In the genomic region with DNA sequence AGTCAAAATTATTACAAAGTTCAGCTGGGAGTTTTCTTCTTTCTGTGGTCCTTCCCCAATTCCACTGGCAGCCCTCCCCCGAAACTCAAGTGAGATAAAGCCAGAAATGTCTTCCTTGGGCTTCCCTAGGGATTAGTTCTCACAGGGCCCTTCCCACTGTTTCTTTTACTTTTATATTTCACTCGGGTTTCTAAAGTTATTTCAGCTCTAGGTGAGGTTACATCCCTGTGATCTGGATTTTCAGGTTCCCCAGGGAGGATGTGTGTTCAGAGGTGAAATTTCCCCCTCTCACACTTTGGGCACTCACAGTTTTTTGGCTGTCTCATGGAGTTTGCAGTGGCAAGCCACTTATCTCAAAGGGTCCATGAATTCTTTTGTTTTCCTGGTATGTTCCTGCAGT, we compare ENCODE assay signal across 28 cellular contexts.
"Had no signal": no experiment of that assay in that cellular context is flagged by ENCODE, and none has a peak within 500 bp of the region (broad histone marks: within the 10 kb centered on the region; RNA-seq: fewer than 3 reads in every experiment).

No MANE protein-coding gene starts in this region.

- H3K4me3 Mint-ChIP-seq: nephron; neural progenitor cell; stimulated activated naive CD8-positive, alpha-beta T cell treated with anti-CD3 and anti-CD28 coated beads, Interleukin-15, amount 100 ng/mL, for 72 hours had no signal

- H3K4me2 ChIP-seq: hepatocyte, neural progenitor cell, smooth muscle cell had no signal

- H3K27me3 ChIP-seq: esophagus muscularis mucosa, foreskin keratinocyte, gastroesophageal sphincter, heart left ventricle, hepatocyte, left lung, neural progenitor cell, right atrium auricular region, thyroid gland, vagina had no signal

- H3K27ac Mint-ChIP-seq: naive thymus-derived CD4-positive, alpha-beta T cell; nephron; neural progenitor cell; stimulated activated naive CD8-positive, alpha-beta T cell treated with anti-CD3 and anti-CD28 coated beads, Interleukin-15, amount 100 ng/mL, for 72 hours had no signal

- H3K4me1 ChIP-seq: esophagus muscularis mucosa, foreskin keratinocyte, gastroesophageal sphincter, heart left ventricle, left lung, neural progenitor cell, prostate gland, right atrium auricular region, thyroid gland, vagina had no signal

- H3K36me3 Mint-ChIP-seq: neural progenitor cell had no signal

- ATAC-seq: foreskin keratinocyte; gastroesophageal sphincter; heart left ventricle; left cardiac atrium; left lung; naive thymus-derived CD4-positive, alpha-beta T cell; sciatic nerve; stimulated activated naive CD8-positive, alpha-beta T cell treated with anti-CD3 and anti-CD28 coated beads, Interleukin-15, amount 100 ng/mL, for 72 hours had no signal

- H3K9ac ChIP-seq: neural progenitor cell had no signal

- DNase-seq: dorsolateral prefrontal cortex; effector CD4-positive, alpha-beta T cell; heart left ventricle; left cardiac atrium; left lung; mesendoderm; midbrain; naive thymus-derived CD4-positive, alpha-beta T cell; nucleus accumbens; stimulated activated CD4-positive, alpha-beta T cell treated with anti-CD3 and anti-CD28 coated beads, Interleukin-12 subunit alpha, Interleukin-12 subunit beta, amount 100 ng/mL, for 4 hours; stimulated activated CD4-positive, alpha-beta T cell treated with anti-CD3 and anti-CD28 coated beads, Interleukin-1b, Interleukin-23, amount 100 ng/mL, for 48 hours; stimulated activated CD4-positive, alpha-beta T cell treated with anti-CD3 and anti-CD28 coated beads, Interleukin-4, amount 100 ng/mL, for 1 hour; stimulated activated CD8-positive, alpha-beta memory T cell treated with anti-CD3 and anti-CD28 coated beads, Interleukin-4, amount 100 ng/mL, for 48 hours; stimulated activated naive CD4-positive, alpha-beta T cell; stimulated activated naive CD8-positive, alpha-beta T cell treated with anti-CD3 and anti-CD28 coated beads, Interleukin-15, amount 100 ng/mL, for 72 hours; thyroid gland; trophoblast cell had no signal

- H3K9me3 ChIP-seq: prostate gland, thyroid gland, vagina had no signal

- H3K4me1 Mint-ChIP-seq: naive thymus-derived CD4-positive, alpha-beta T cell; nephron; neural progenitor cell; stimulated activated naive CD8-positive, alpha-beta T cell treated with anti-CD3 and anti-CD28 coated beads, Interleukin-15, amount 100 ng/mL, for 72 hours had no signal

- H3K79me2 ChIP-seq: hepatocyte had no signal

- H3K4me3 ChIP-seq: dorsolateral prefrontal cortex, esophagus muscularis mucosa, gastroesophageal sphincter, heart left ventricle, hepatocyte, left lung, neural progenitor cell, prostate gland, right atrium auricular region, smooth muscle cell, thyroid gland, vagina had no signal

- H2AFZ ChIP-seq: hepatocyte, neural progenitor cell had no signal

- H3K27ac ChIP-seq: dorsolateral prefrontal cortex, esophagus muscularis mucosa, foreskin keratinocyte, gastroesophageal sphincter, heart left ventricle, hepatocyte, left lung, neural progenitor cell, prostate gland, right atrium auricular region, thyroid gland, vagina had no signal

- H3K36me3 ChIP-seq: esophagus muscularis mucosa, gastroesophageal sphincter, heart left ventricle, left lung, neural progenitor cell, prostate gland, right atrium auricular region, thyroid gland, vagina had no signal
